ENCODE assay signal across 22 cellular contexts in the genomic region with DNA sequence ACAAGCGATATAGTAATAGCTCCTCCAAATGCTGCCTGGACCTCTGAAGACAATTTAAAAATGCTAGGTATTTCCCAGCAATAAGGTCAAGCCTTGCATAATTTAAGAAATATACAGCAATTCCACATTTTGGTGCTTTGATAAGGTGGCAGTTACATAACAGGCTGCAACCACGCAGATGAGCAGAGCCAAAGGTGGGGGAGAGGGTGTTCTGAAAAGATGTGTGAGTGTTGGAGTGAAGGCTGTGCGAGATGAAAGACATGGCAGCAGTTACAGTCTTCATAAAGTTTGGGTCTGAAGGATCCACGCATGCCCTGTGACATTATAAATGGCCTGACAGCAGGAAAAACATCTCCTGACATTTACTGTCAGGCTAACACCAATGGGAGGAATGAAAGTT. TPM values are rescaled to one million over a fixed set of nuclear protein-coding genes. Genes with fewer than 3 reads are reported as not detected.
"Had no signal": no experiment of that assay in that cellular context is flagged by ENCODE, and none has a peak within 500 bp of the region (broad histone marks: within the 10 kb centered on the region; RNA-seq: fewer than 3 reads in every experiment).

No MANE protein-coding gene starts in this region.

- ATAC-seq: activated naive CD4-positive, alpha-beta T cell treated with anti-CD3 and anti-CD28 coated beads, Interleukin-2, amount 50 U/mL, for 72 hours; activated naive CD8-positive, alpha-beta T cell treated with anti-CD3 and anti-CD28 coated beads, Interleukin-2, amount 50 U/mL, for 24 hours; activated T-cell treated with anti-CD3 and anti-CD28 coated beads, Interleukin-2, amount 50 U/mL, for 4 hours; T-helper 17 cell had no signal

- DNase-seq: activated B cell treated with CpG ODN at 0.5 μM for 24 hours; activated CD4-positive, alpha-beta T cell treated with anti-CD3 and anti-CD28 coated beads for 1 hour; activated CD4-positive, alpha-beta T cell treated with anti-CD3 and anti-CD28 coated beads, Interleukin-2, amount 10 ng/mL, durations not matched to agents 24 days and 14 days; activated CD4-positive, alpha-beta T cell treated with anti-CD3 and anti-CD28 coated beads, Interleukin-2, amount 50 U/mL, for 48 hours; activated CD8-positive, alpha-beta memory T cell treated with anti-CD3 and anti-CD28 coated beads for 24 hours; activated effector memory CD4-positive, alpha-beta T cell treated with anti-CD3 and anti-CD28 coated beads, Interleukin-2, amount 50 U/mL, for 16 hours; activated naive CD4-positive, alpha-beta T cell treated with Interleukin-2 at 50 U/mL for 16 hours; activated naive CD8-positive, alpha-beta T cell treated with anti-CD3 and anti-CD28 coated beads, Interleukin-2, amount 50 U/mL, for 24 hours; activated T-cell treated with anti-CD3 and anti-CD28 coated beads, Interleukin-2, amount 50 U/mL, for 4 hours; amniotic stem cell; NCI-H1092; NCI-H1417 treated with DMSO at 0.1 percent for 48 hours; NCI-H1694 treated with DMSO at 0.1 percent for 48 hours; NCI-H2081; NCI-H446; NCI-H524; PC-9; SIG-M5; T-helper 17 cell; T1000 had no signal

- H3K4me3 ChIP-seq: PC-9 had no signal

- H3K4me2 ChIP-seq: KMS-11, PC-9 had no signal

- H3K9ac ChIP-seq: KMS-11 had no signal

- H2AFZ ChIP-seq: PC-9 had no signal

- H3K27ac ChIP-seq: KMS-11, PC-9 had no signal

RNA-seq across cellular contexts. Expression of gene CTDSPL, which starts 26.1 kb away (rescaled TPM):
- total RNA-seq: activated B cell treated with CpG ODN at 0.5 μM for 24 hours had no signal
